ENCODE assay signal across 7 cellular contexts in genomic region chr19:6531163-6531955, GRCh38. TPM values are rescaled to one million over a fixed set of nuclear protein-coding genes. Genes with fewer than 3 reads are reported as not detected.
DNase-seq lines count a peak whose midpoint lies in the region; ATAC-seq and TF ChIP-seq lines count a peak whose summit lies in the region.

No MANE protein-coding gene starts in this region.

- no peaks in the 10 kb centered on the region for H3K9me3 Mint-ChIP-seq in activated CD4-positive, alpha-beta memory T cell treated with anti-CD3 and anti-CD28 coated beads, Interleukin-2, amount 10 ng/mL, durations not matched to agents 7 days and 5 days

- no peak for TF ChIP-seq CTCF in stomach (IDR thresholded peaks at IDR 0.05)

- DNase-seq in activated CD4-positive, alpha-beta memory T cell treated with anti-CD3 and anti-CD28 coated beads, Interleukin-2, amount 10 ng/mL, durations not matched to agents 7 days and 5 days: no peak
- DNase-seq in stomach (no peak), SW480 (ENCODE audit: low spot score) (no peak)

- H3K9ac ChIP-seq in iPS-18a (ENCODE audit: low read length): peak overlapping the region; percentile 58

- TF ChIP-seq EP300 in stomach (IDR thresholded peaks at IDR 0.05): no peak

- H3K36me3 ChIP-seq in iPS-18a (ENCODE audit: control insufficient read depth, low read depth, low read length) (no peaks in the 10 kb centered on the region), stomach (no peaks in the 10 kb centered on the region)

- H3K27me3 Mint-ChIP-seq in activated CD4-positive, alpha-beta memory T cell treated with anti-CD3 and anti-CD28 coated beads, Interleukin-2, amount 10 ng/mL, durations not matched to agents 7 days and 5 days: peaks cover 36% of the 10 kb centered on the region

- H3K27ac ChIP-seq in iPS-18a (ENCODE audit: low read length) (no peak overlapping the region), stomach (peak overlapping the region in 4 of 5 donors; percentile 47 to 61 (median 52))

- peak overlapping the region; percentile 79 for H3K4me3 Mint-ChIP-seq in activated CD4-positive, alpha-beta memory T cell treated with anti-CD3 and anti-CD28 coated beads, Interleukin-2, amount 10 ng/mL, durations not matched to agents 7 days and 5 days

- H3K4me3 ChIP-seq in iPS-18a (ENCODE audit: low read length) (peak overlapping the region; percentile 77), stomach (peak overlapping the region; percentile 47 to 63 (median 56))

- H3K4me1 ChIP-seq in iPS-18a (ENCODE audit: control insufficient read depth, low read depth, low read length): peaks cover 16% of the 10 kb centered on the region
- peaks cover 8 to 41% (median 25%) of the 10 kb centered on the region in 4 donors for H3K4me1 ChIP-seq in stomach

- H3K27me3 ChIP-seq in iPS-18a (ENCODE audit: control insufficient read depth, insufficient read depth, low read length): peaks cover 65% of the 10 kb centered on the region
- peaks cover 6 to 47% (median 32%) of the 10 kb centered on the region in 3 donors for H3K27me3 ChIP-seq in stomach

- peaks cover 49% of the 10 kb centered on the region for H3K4me1 Mint-ChIP-seq in activated CD4-positive, alpha-beta memory T cell treated with anti-CD3 and anti-CD28 coated beads, Interleukin-2, amount 10 ng/mL, durations not matched to agents 7 days and 5 days

- POLR2A ChIA-PET in activated CD4-positive, alpha-beta memory T cell treated with anti-CD3 and anti-CD28 coated beads, Interleukin-2, amount 10 ng/mL, durations not matched to agents 7 days and 5 days (lab: Charles Lee): interaction anchor here (0.8 to 1.1 kb wide), 4 partner anchors 9 to 205 kb away, joined by 3 to 5 read pairs (median 4); no protein-coding TSS in a partner anchor

- H3K9me3 ChIP-seq in iPS-18a (ENCODE audit: control insufficient read depth, low read depth, low read length): no peaks in the 10 kb centered on the region
- H3K9me3 ChIP-seq in stomach: no peaks in the 10 kb centered on the region

- WGBS in stomach, 5 donors: 10 to 34% (median 15%) methylated on average over 30 to 57 of the region's 57 CpGs

- intact Hi-C loops in stomach (cut with DNase I; ENCODE audit: low total_unique reads): no loop called here

- CTCF ChIA-PET in activated CD4-positive, alpha-beta memory T cell treated with anti-CD3 and anti-CD28 coated beads, Interleukin-2, amount 10 ng/mL, durations not matched to agents 7 days and 5 days (lab: Charles Lee): interaction anchor here (0.8 to 1.2 kb wide), 2 partner anchors 11 to 15 kb away, joined by 3 read pairs; no protein-coding TSS in a partner anchor

- TF ChIP-seq POLR2A in stomach (IDR thresholded peaks at IDR 0.05): no peak

- ATAC-seq in HG02588 (IDR thresholded peaks at IDR 0.05; ENCODE audit: unreplicated experiment): peak; percentile 10
- no peak for ATAC-seq in HG02870 (IDR thresholded peaks at IDR 0.05; ENCODE audit: unreplicated experiment)
- ATAC-seq in GM19452 (IDR thresholded peaks at IDR 0.05; ENCODE audit: unreplicated experiment): no peak

- H3K36me3 Mint-ChIP-seq in activated CD4-positive, alpha-beta memory T cell treated with anti-CD3 and anti-CD28 coated beads, Interleukin-2, amount 10 ng/mL, durations not matched to agents 7 days and 5 days (ENCODE audit: low read depth): peaks cover 11% of the 10 kb centered on the region

- H3K27ac Mint-ChIP-seq in activated CD4-positive, alpha-beta memory T cell treated with anti-CD3 and anti-CD28 coated beads, Interleukin-2, amount 10 ng/mL, durations not matched to agents 7 days and 5 days: no peak overlapping the region

RNA-seq across cellular contexts. Expression of gene TNFSF9, which starts 0.5 kb away (rescaled TPM):
- 1 to 10 TPM; 5.7 to 5.8 TPM for total RNA-seq in activated CD4-positive, alpha-beta memory T cell treated with anti-CD3 and anti-CD28 coated beads, Interleukin-2, amount 10 ng/mL, durations not matched to agents 7 days and 5 days
- total RNA-seq in stomach: not detected
- under 1 TPM in 1 of 3 donors, not detected in 2; 0.85 TPM for polyA plus RNA-seq in stomach

RNA-seq across cellular contexts. Expression of gene TUBB4A, which starts 29.2 kb away (rescaled TPM):
- 1 to 10 TPM; 2.5 to 3.0 TPM for total RNA-seq in activated CD4-positive, alpha-beta memory T cell treated with anti-CD3 and anti-CD28 coated beads, Interleukin-2, amount 10 ng/mL, durations not matched to agents 7 days and 5 days
- total RNA-seq in stomach: 1 to 10 TPM in 2 of 5 donors, under 1 TPM in 1, not detected in 2; 0.89 to 3.9 (median 1.1) TPM
- polyA plus RNA-seq in stomach: under 1 TPM in 2 of 3 donors, not detected in 1; 0.76 to 0.85 TPM

RNA-seq across cellular contexts. Expression of gene DENND1C, which starts 49.8 kb away (rescaled TPM):
- total RNA-seq in activated CD4-positive, alpha-beta memory T cell treated with anti-CD3 and anti-CD28 coated beads, Interleukin-2, amount 10 ng/mL, durations not matched to agents 7 days and 5 days: 100 to 1,000 TPM in 1 of 2 experiments, 10 to 100 TPM in 1; 97.2 to 101 TPM
- 10 to 100 TPM in 1 of 5 donors, 1 to 10 TPM in 2, under 1 TPM in 2; 0.45 to 15.2 (median 1.1) TPM for total RNA-seq in stomach
- polyA plus RNA-seq in stomach: 1 to 10 TPM; 2.5 to 3.1 (median 2.9) TPM

RNA-seq across cellular contexts. Expression of gene CD70, which starts 59.6 kb away (rescaled TPM):
- 10 to 100 TPM; 64.1 to 64.4 TPM for total RNA-seq in activated CD4-positive, alpha-beta memory T cell treated with anti-CD3 and anti-CD28 coated beads, Interleukin-2, amount 10 ng/mL, durations not matched to agents 7 days and 5 days
- total RNA-seq in stomach: not detected
- under 1 TPM in 1 of 3 donors, not detected in 2; 0.18 TPM for polyA plus RNA-seq in stomach

Comparison
In these comparisons a context has a peak if more than half of its experiments do, and no peak if none do; other contexts are left out.
1. RNA of gene TNFSF9, which starts 0.5 kb away (total RNA-seq): 5.7 to 5.8 TPM in activated CD4-positive, alpha-beta memory T cell treated with anti-CD3 and anti-CD28 coated beads, Interleukin-2, amount 10 ng/mL, durations not matched to agents 7 days and 5 days; not detected in stomach; every median in the first group is over 4 times any median in the second.
2. RNA of gene DENND1C, which starts 49.8 kb away (total RNA-seq): 97.2 to 101 TPM in activated CD4-positive, alpha-beta memory T cell treated with anti-CD3 and anti-CD28 coated beads, Interleukin-2, amount 10 ng/mL, durations not matched to agents 7 days and 5 days; 0.45 to 15.2 TPM in stomach; every median in the first group is over 4 times any median in the second.